ENCODE assay signal across 27 cellular contexts in genomic region chr10:132237396-132237795, GRCh38.
"Had no signal": no experiment of that assay in that cellular context is flagged by ENCODE, and none has a peak within 500 bp of the region (broad histone marks: within the 10 kb centered on the region; RNA-seq: fewer than 3 reads in every experiment).

No MANE protein-coding gene starts in this region.

- H3K27me3 Mint-ChIP-seq: activated CD4-positive, alpha-beta memory T cell treated with anti-CD3 and anti-CD28 coated beads, Interleukin-2, amount 10 ng/mL, durations not matched to agents 7 days and 5 days; activated CD4-positive, alpha-beta T cell treated with anti-CD3 and anti-CD28 coated beads, Interleukin-2, amount 10 ng/mL, durations not matched to agents 7 days and 5 days; activated naive CD8-positive, alpha-beta T cell; activated T-helper 17 cell treated with anti-CD3 and anti-CD28 coated beads, Interleukin-2, amount 50 U/mL, for 72 hours; effector memory CD8-positive, alpha-beta T cell had no signal

- H3K27ac ChIP-seq: brain microvascular endothelial cell, esophagus muscularis mucosa, gastroesophageal sphincter, heart left ventricle had no signal

- H3K4me3 Mint-ChIP-seq: activated CD4-positive, alpha-beta memory T cell treated with anti-CD3 and anti-CD28 coated beads, Interleukin-2, amount 10 ng/mL, durations not matched to agents 7 days and 5 days; activated CD4-positive, alpha-beta T cell treated with anti-CD3 and anti-CD28 coated beads, Interleukin-2, amount 10 ng/mL, durations not matched to agents 7 days and 5 days; activated naive CD8-positive, alpha-beta T cell; activated T-cell treated with anti-CD3 and anti-CD28 coated beads, Interleukin-2, amount 50 U/mL, for 4 hours; activated T-helper 17 cell treated with anti-CD3 and anti-CD28 coated beads, Interleukin-2, amount 50 U/mL, for 72 hours; effector memory CD8-positive, alpha-beta T cell had no signal

- DNase-seq: activated CD4-positive, alpha-beta memory T cell treated with anti-CD3 and anti-CD28 coated beads, Interleukin-2, amount 10 ng/mL, durations not matched to agents 7 days and 5 days; activated CD4-positive, alpha-beta T cell treated with anti-CD3 and anti-CD28 coated beads for 4 hours; activated CD4-positive, alpha-beta T cell treated with anti-CD3 and anti-CD28 coated beads, Interleukin-2, amount 10 ng/mL, durations not matched to agents 7 days and 5 days; activated CD4-positive, alpha-beta T cell treated with anti-CD3 and anti-CD28 coated beads, Interleukin-2, amount 50 U/mL, for 4 hours; activated CD4-positive, CD25-positive, alpha-beta regulatory T cell; activated CD4-positive, CD25-positive, alpha-beta regulatory T cell treated with anti-CD3 and anti-CD28 coated beads, Interleukin-2, amount 50 U/mL, for 72 hours; activated CD8-positive, alpha-beta memory T cell treated with anti-CD3 and anti-CD28 coated beads, Interleukin-2, amount 50 U/mL, for 48 hours; activated effector memory CD4-positive, alpha-beta T cell treated with Interleukin-2 at 50 U/mL for 16 hours; activated gamma-delta T cell treated with Interleukin-2 at 50 U/mL for 16 hours; activated naive CD4-positive, alpha-beta T cell treated with anti-CD3 and anti-CD28 coated beads, Interleukin-2, amount 50 U/mL, for 16 hours; activated naive CD4-positive, alpha-beta T cell treated with Interleukin-2 at 50 U/mL for 16 hours; activated T-cell treated with anti-CD3 and anti-CD28 coated beads for 4 hours; activated T-cell treated with anti-CD3 and anti-CD28 coated beads, Interleukin-2, amount 50 U/mL, for 4 hours; amniotic stem cell; brain microvascular endothelial cell; cortex of kidney; dermis blood vessel endothelial cell; effector CD4-positive, alpha-beta T cell; effector memory CD8-positive, alpha-beta T cell; erythroblast; foreskin melanocyte; T-helper 2 cell had no signal

- H3K9me3 ChIP-seq: esophagus muscularis mucosa, gastroesophageal sphincter, heart left ventricle had no signal

- H3K27ac Mint-ChIP-seq: activated CD4-positive, alpha-beta memory T cell treated with anti-CD3 and anti-CD28 coated beads, Interleukin-2, amount 10 ng/mL, durations not matched to agents 7 days and 5 days; activated CD4-positive, alpha-beta T cell treated with anti-CD3 and anti-CD28 coated beads, Interleukin-2, amount 10 ng/mL, durations not matched to agents 7 days and 5 days; activated naive CD8-positive, alpha-beta T cell; activated T-helper 17 cell treated with anti-CD3 and anti-CD28 coated beads, Interleukin-2, amount 50 U/mL, for 72 hours; effector memory CD8-positive, alpha-beta T cell had no signal

- H3K27me3 ChIP-seq: brain microvascular endothelial cell, esophagus muscularis mucosa, gastroesophageal sphincter, heart left ventricle had no signal

- H3K36me3 Mint-ChIP-seq: activated naive CD8-positive, alpha-beta T cell had no signal

- H3K4me1 ChIP-seq: esophagus muscularis mucosa, gastroesophageal sphincter had no signal

- H3K4me3 ChIP-seq: esophagus muscularis mucosa, gastroesophageal sphincter, heart left ventricle had no signal

- H3K36me3 ChIP-seq: brain microvascular endothelial cell, gastroesophageal sphincter, heart left ventricle had no signal

- H3K4me1 Mint-ChIP-seq: activated T-helper 17 cell treated with anti-CD3 and anti-CD28 coated beads, Interleukin-2, amount 50 U/mL, for 72 hours had no signal

- ATAC-seq: activated T-cell treated with anti-CD3 and anti-CD28 coated beads, Interleukin-2, amount 50 U/mL, for 4 hours; activated T-helper 17 cell treated with anti-CD3 and anti-CD28 coated beads, Interleukin-2, amount 50 U/mL, for 72 hours; effector memory CD8-positive, alpha-beta T cell; gastroesophageal sphincter; heart left ventricle had no signal

- H3K9me3 Mint-ChIP-seq: activated CD4-positive, alpha-beta memory T cell treated with anti-CD3 and anti-CD28 coated beads, Interleukin-2, amount 10 ng/mL, durations not matched to agents 7 days and 5 days; activated CD4-positive, alpha-beta T cell treated with anti-CD3 and anti-CD28 coated beads, Interleukin-2, amount 10 ng/mL, durations not matched to agents 7 days and 5 days; activated T-cell treated with anti-CD3 and anti-CD28 coated beads, Interleukin-2, amount 50 U/mL, for 4 hours; activated T-helper 17 cell treated with anti-CD3 and anti-CD28 coated beads, Interleukin-2, amount 50 U/mL, for 72 hours; effector memory CD8-positive, alpha-beta T cell had no signal
